ENCODE assay signal across 8 cellular contexts in genomic region chr7:140176811-140177702, GRCh38. TPM values are rescaled to one million over a fixed set of nuclear protein-coding genes. Genes with fewer than 3 reads are reported as not detected.
DNase-seq lines count a peak whose midpoint lies in the region; ATAC-seq, FAIRE-seq and TF ChIP-seq lines count a peak whose summit lies in the region.

KDM7A (minus strand) TSS chr7:140176983; CDS start chr7:140176937, 46 bp downstream.

- H3K4me3 ChIP-seq in HepG2 (replicated peaks in 1 of 3; ENCODE audit: insufficient read depth in 1 of 3, low read depth in 2 of 3, low read length in 3 of 3) = peak within 1 kb of the TSS; percentile 91 to 93 (median 92)

- peak within 1 kb of the TSS; percentile 84 for H3K27ac ChIP-seq in HepG2 (ENCODE audit: extremely low read length, insufficient read depth, low read length)

- no peak for TF ChIP-seq CTCF in HepG2 (CRISPR knock-in tag; IDR thresholded peaks at IDR 0.05)

- peaks cover 6% of the 10 kb centered on the region; the same call in 1 of the 2 replicates for H3K9me3 ChIP-seq in HepG2 (ENCODE audit: low read length)

- H3K4me2 ChIP-seq in HepG2 (ENCODE audit: low read depth, low read length) = peak within 1 kb of the TSS; percentile 86

- peak; percentile 58 for TF ChIP-seq RAD21 in HepG2 (CRISPR knock-in tag; IDR thresholded peaks at IDR 0.05)

- BruUV-seq in HepG2 (replicated peaks; lab: Mats Ljungman, UMichigan) = TSS peak; percentile 73

- CTCF ChIA-PET in HepG2 (lab: Yijun Ruan, JAX; ENCODE audit: low intra/inter-chr PET ratio, low total read pairs) = no interaction called here

- TF ChIP-seq EP300 in HepG2 (IDR thresholded peaks at IDR 0.05; ENCODE audit: low read depth in 2 of 2, low read length in 2 of 2) (0 out of 4 replicates have a peak, but pooled peaks of 1 of the 2 experiments have one; percentile 27), HepG2 (CRISPR knock-in tag; IDR thresholded peaks at IDR 0.05; ENCODE audit: borderline replicate concordance) (no peak)

- in situ Hi-C loops in HepG2 (cut with HindIII; ENCODE audit: extremely low pct_ligation_motif_present, low pct_unique_long_range_greater_than_20kb) = loop anchor here (5.0 to 10.0 kb wide), 2 partner anchors 55 to 128 kb away; no protein-coding TSS in a partner anchor

- POLR2A ChIA-PET in HepG2 (lab: Yijun Ruan, JAX) = interaction anchor here (0.9 to 4.1 kb wide), 23 partner anchors 9 to 149 kb away, joined by 3 to 128 read pairs (median 4); no protein-coding TSS in a partner anchor

- H3K36me3 ChIP-seq in HepG2 (replicated peaks in 1 of 2; ENCODE audit: control insufficient read depth in 1 of 2, insufficient read depth in 2 of 2, low read length in 2 of 2) = peaks cover 0 to 6% of the 10 kb centered on the region in 2 experiments; a peak in 1 of 5 replicates

- H3K4me1 ChIP-seq in HepG2 (ENCODE audit: insufficient read depth, low read length) = peaks cover 45% of the 10 kb centered on the region

- peak; percentile 95 for DNase-seq in Ammon's horn (ENCODE audit: low spot score)
- DNase-seq in GM19240 (ENCODE audit: insufficient read length, low spot score) = peak; percentile 76
- DNase-seq in NCI-H526 treated with DMSO at 0.1 percent for 48 hours (lab: John Stamatoyannopoulos, UW) = peak; percentile 83
- DNase-seq in activated CD4-positive, alpha-beta T cell treated with anti-CD3 and anti-CD28 coated beads, Interleukin-2, amount 50 U/mL, for 1 hour = peak; percentile 86
- DNase-seq in dedifferentiated amniotic fluid mesenchymal stem cell (ENCODE audit: extremely low spot score) = peak; percentile 85
- peak; percentile 81 for DNase-seq in HepG2 (ENCODE audit: low spot score)
- peak; percentile 91 for DNase-seq in stimulated activated CD4-positive, alpha-beta T cell treated with anti-CD3 and anti-CD28 coated beads, Interleukin-2, amount 100 ng/mL, for 24 hours

- H3K79me2 ChIP-seq in HepG2 (ENCODE audit: insufficient read depth, low read length) = peaks cover 53% of the 10 kb centered on the region

- no peak for FAIRE-seq in HepG2 (lab: Jason Lieb, UNC)

- ATAC-seq in HG03457 (IDR thresholded peaks at IDR 0.05; ENCODE audit: unreplicated experiment) (peak; percentile 51), HepG2 (peak; percentile 89)

- 2% methylated on average over 30 of the region's 132 CpGs for WGBS in HepG2 (ENCODE audit: low lambda C conversion rate)

- TF ChIP-seq POLR2A in HepG2 (IDR thresholded peaks at IDR 0.05; ENCODE audit: insufficient read depth in 1 of 2, low read depth in 2 of 2, low read length in 2 of 2) = peak in 1 of 2 experiments; percentile 73; a peak in 3 of 4 replicates

- H3K27me3 ChIP-seq in HepG2 (ENCODE audit: control insufficient read depth in 1 of 2, insufficient read depth in 2 of 2, low read length in 2 of 2) = no peaks in the 10 kb centered on the region

- no peak within 1 kb of the TSS for H2AFZ ChIP-seq in HepG2 (ENCODE audit: low read length)

- intact Hi-C loops in HepG2 (cut with micrococcal nuclease; ENCODE audit: unreplicated experiment) = no loop called here

- H4K20me1 ChIP-seq in HepG2 (ENCODE audit: insufficient read depth, low read length) = peaks cover 29% of the 10 kb centered on the region

- H3K9ac ChIP-seq in HepG2 (ENCODE audit: insufficient read depth, low read depth, low read length) = peak within 1 kb of the TSS; percentile 92

TF ChIP-seq in HepG2, 621 proteins besides CTCF, POLR2A, EP300 and RAD21 (continues in another document):
- TF ChIP-seq ATF3 (CRISPR knock-in tag; IDR thresholded peaks at IDR 0.05) (0 out of 2 replicates have a peak, but pooled peaks have one; percentile 12), ZNF318 (CRISPR knock-in tag; IDR thresholded peaks at IDR 0.05) (peak; percentile 77; the same call in 1 of the 2 replicates), ISL2 (CRISPR knock-in tag; IDR thresholded peaks at IDR 0.05) (peak; percentile 66), ZNF274 (CRISPR knock-in tag; IDR thresholded peaks at IDR 0.05) (0 out of 2 replicates have a peak, but pooled peaks have one; percentile 72)

RNA-seq across cellular contexts. Expression of gene KDM7A, which starts in this region (rescaled TPM):
- 10.8 and 15.0 TPM in 2 replicates for total RNA-seq in HepG2 (2016; rRNA removed; fragmentation: Illumina TruSeq; extraction: Trizol)
- total RNA-seq in HepG2 (2016; cell fraction: cytosol; rRNA removed; fragmentation: Illumina TruSeq; extraction: Trizol; ENCODE audit: low read depth) = 1.8 and 2.0 TPM in 2 replicates
- total RNA-seq in HepG2 (2016; cell fraction: insoluble cytoplasmic fraction; rRNA removed; fragmentation: Illumina TruSeq; extraction: Trizol) = 10.8 and 15.2 TPM in 2 replicates
- total RNA-seq in HepG2 (2016; cell fraction: membrane; rRNA removed; fragmentation: Illumina TruSeq; extraction: Trizol) = 3.6 and 4.1 TPM in 2 replicates
- 20.9 and 24.0 TPM in 2 replicates for total RNA-seq in HepG2 (2016; cell fraction: nucleus; rRNA removed; fragmentation: Illumina TruSeq; extraction: Trizol)
- polyA plus RNA-seq in HepG2 (2011; rRNA removed) = 15.7 and 16.8 TPM in 2 replicates
- polyA plus RNA-seq in HepG2 (2011; cell fraction: cytosol; rRNA removed) = 8.4 and 9.9 TPM in 2 replicates
- polyA plus RNA-seq in HepG2 (2011; cell fraction: nucleus; rRNA removed) = 61.8 and 62.8 TPM in 2 replicates
- polyA plus RNA-seq in HepG2 (2012) = 16.1 and 18.5 TPM in 2 replicates
- polyA plus RNA-seq in HepG2 (2016; cell fraction: cytosol; fragmentation: Illumina TruSeq; extraction: Trizol; ENCODE audit: low read depth) = 0.14 and 0.46 TPM in 2 replicates
- 7.0 and 7.1 TPM in 2 replicates for polyA plus RNA-seq in HepG2 (2016; cell fraction: insoluble cytoplasmic fraction; fragmentation: Illumina TruSeq; extraction: Trizol; ENCODE audit: low read depth)
- polyA plus RNA-seq in HepG2 (2016; cell fraction: membrane; fragmentation: Illumina TruSeq; extraction: Trizol; ENCODE audit: low read depth) = 1.5 and 1.6 TPM in 2 replicates
- polyA plus RNA-seq in HepG2 (2016; cell fraction: nucleus; fragmentation: Illumina TruSeq; extraction: Trizol; ENCODE audit: insufficient read depth, low read depth) = 19.4 and 21.7 TPM in 2 replicates
- 4.4 and 44.0 TPM in 2 replicates for polyA minus RNA-seq in HepG2 (2011; rRNA and poly(A)+ RNA removed; ENCODE audit: low replicate concordance)
- polyA minus RNA-seq in HepG2 (2011; cell fraction: cytosol; rRNA and poly(A)+ RNA removed) = 30.4 and 36.9 TPM in 2 replicates
- 140 TPM in 2 replicates for polyA minus RNA-seq in HepG2 (2011; cell fraction: nucleus; rRNA and poly(A)+ RNA removed)

Comparison
In these comparisons a context has a peak if more than half of its experiments do, and no peak if none do; other contexts are left out.
1. Peak in every context shown above with its lines: DNase-seq, ATAC-seq, H3K4me3 ChIP-seq and H3K27ac ChIP-seq.